2 cellular contexts compared by ENCODE assay signal in the genomic region with DNA sequence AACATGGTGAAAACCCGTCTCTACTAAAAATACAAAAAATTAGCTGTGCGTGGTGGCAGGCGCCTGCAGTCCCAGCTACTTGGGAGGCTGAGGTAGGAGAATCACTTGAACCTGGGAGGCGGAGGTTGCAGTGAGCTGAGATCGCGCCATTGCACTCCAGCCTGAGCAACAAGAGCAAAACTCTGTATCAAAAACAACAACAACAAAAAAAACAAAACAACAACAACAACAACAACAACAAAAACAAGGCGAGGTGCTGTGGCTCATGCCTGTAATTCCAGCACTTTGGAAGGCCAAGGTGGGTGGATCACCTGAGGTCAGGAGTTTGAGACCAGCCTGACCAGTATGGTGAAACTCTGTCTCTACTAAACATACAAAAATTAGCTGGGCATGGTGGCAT. TPM values are rescaled to one million over a fixed set of nuclear protein-coding genes. Genes with fewer than 3 reads are reported as not detected.
"Had no signal": no experiment of that assay in that cellular context is flagged by ENCODE, and none has a peak within 500 bp of the region (broad histone marks: within the 10 kb centered on the region; RNA-seq: fewer than 3 reads in every experiment).

No MANE protein-coding gene starts in this region.

RNA-seq across cellular contexts. Expression of gene HOXB1, which starts 21.1 kb away (rescaled TPM):
- total RNA-seq: G401, GM12878 had no signal
- polyA plus RNA-seq: GM12878 had no signal
